In genomic region chr2:10237392-10238321, GRCh38 we compare ENCODE assay signal across 1 cellular context.
TF ChIP-seq lines count a peak whose summit lies in the region.

No MANE protein-coding gene starts in this region.

TF ChIP-seq in WTC11, 78 proteins besides CTCF, POLR2A, EP300 and RAD21 (continued from another document):
- no peak for TF ChIP-seq ATF6 (CRISPR knock-in tag; IDR thresholded peaks at IDR 0.05)
- no peak for TF ChIP-seq HMGA2 (CRISPR knock-in tag; IDR thresholded peaks at IDR 0.05)
- TF ChIP-seq ZSCAN18 (CRISPR knock-in tag; IDR thresholded peaks at IDR 0.05) = no peak
- TF ChIP-seq GRHL2 (CRISPR knock-in tag; IDR thresholded peaks at IDR 0.05; ENCODE audit: insufficient replicate concordance, severe bottlenecking) = no peak
- no peak for TF ChIP-seq FOXJ3 (CRISPR knock-in tag; IDR thresholded peaks at IDR 0.05; ENCODE audit: borderline replicate concordance)
- no peak for TF ChIP-seq ZNF138 (CRISPR knock-in tag; conservative IDR thresholded peaks at IDR 0.05)
- no peak for TF ChIP-seq E2F4 (CRISPR knock-in tag; IDR thresholded peaks at IDR 0.05; ENCODE audit: borderline replicate concordance, low read depth)
TF ChIP-seq in WTC11: peak in this region for 0.
